In the genomic region with DNA sequence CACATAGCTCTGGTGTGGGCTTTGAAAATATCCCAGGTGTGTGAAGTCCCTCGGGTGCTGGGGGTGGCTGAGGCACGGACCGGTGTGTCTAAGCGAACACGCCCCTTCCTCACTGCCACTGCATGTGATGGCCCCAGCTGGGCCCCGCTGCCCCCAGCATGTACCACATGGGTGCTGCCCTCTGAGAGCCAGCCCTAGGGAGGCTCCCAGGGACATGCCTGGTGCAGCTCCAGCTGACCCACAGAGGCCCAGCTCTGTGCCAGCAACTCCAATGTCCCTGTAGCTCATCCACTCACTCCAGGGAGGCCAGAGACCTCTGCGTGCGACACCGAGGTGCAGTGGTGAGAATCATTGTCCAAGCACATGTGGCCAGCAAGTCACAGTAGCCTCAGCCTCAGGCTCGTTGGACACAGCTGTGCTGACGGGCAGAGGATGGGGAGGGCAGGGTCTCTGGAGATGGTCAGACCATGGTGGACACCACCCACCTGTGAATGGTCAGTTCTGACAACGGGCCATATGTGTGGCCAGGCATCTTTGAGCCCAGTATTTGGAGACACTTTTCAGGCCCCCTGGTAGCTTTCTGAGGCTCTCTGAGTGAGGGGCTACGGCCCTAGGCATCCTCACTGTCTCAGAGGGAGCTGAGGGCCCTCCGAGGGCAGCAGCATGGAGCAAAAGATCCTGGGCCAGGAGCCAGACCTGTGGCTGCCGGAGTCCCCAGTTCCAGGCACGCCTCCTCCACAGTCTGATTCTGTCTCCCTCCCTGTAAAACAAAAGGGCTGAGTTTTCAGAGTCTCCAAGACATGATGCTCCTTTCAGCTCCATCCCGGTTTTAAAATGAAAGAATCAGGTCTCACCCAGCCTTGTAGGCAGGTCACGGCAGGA, we compare ENCODE assay signal across 24 cellular contexts.
A peak's percentile ranks its signal among the peaks of the same experiment; 100 is the strongest.
DNase-seq lines count a peak whose midpoint lies in the region; ATAC-seq and TF ChIP-seq lines count a peak whose summit lies in the region.
"Had no signal": no experiment of that assay in that cellular context is flagged by ENCODE, and none has a peak within 500 bp of the region (broad histone marks: within the 10 kb centered on the region; RNA-seq: fewer than 3 reads in every experiment).

No MANE protein-coding gene starts in this region.

- no peaks in the 10 kb centered on the region for H4K20me1 ChIP-seq in osteoblast (ENCODE audit: insufficient read depth, low read length)

- H3K4me2 ChIP-seq in osteoblast (ENCODE audit: insufficient read depth, low read length), result no peak overlapping the region

- peaks cover 31% of the 10 kb centered on the region for H3K27me3 Mint-ChIP-seq in progenitor cell of endocrine pancreas
- H3K27me3 Mint-ChIP-seq: activated CD4-positive, alpha-beta T cell treated with anti-CD3 and anti-CD28 coated beads for 36 hours had no signal

- H3K27ac ChIP-seq in left ventricle myocardium inferior (replicated peaks), result no peak overlapping the region
- no peak overlapping the region for H3K27ac ChIP-seq in osteoblast (ENCODE audit: low read depth, low read length)
- H3K27ac ChIP-seq: body of pancreas, GM23248, prostate gland, skin epidermis, thyroid gland had no signal

- no peaks in the 10 kb centered on the region for H3K36me3 Mint-ChIP-seq in progenitor cell of endocrine pancreas (ENCODE audit: insufficient read depth)
- H3K36me3 Mint-ChIP-seq: mesothelial cell of epicardium; naive thymus-derived CD8-positive, alpha-beta T cell; stimulated activated memory B cell treated with anti-CD40 and anti-IgM and Interleukin-4, amounts not matched to agents 10 μg/mL and 1 μg/mL and 100 μg/mL, for 72 hours had no signal

- H3K4me3 ChIP-seq in left ventricle myocardium inferior, result no peak overlapping the region
- no peak overlapping the region for H3K4me3 ChIP-seq in osteoblast (ENCODE audit: insufficient read depth, low read length)
- H3K4me3 ChIP-seq: body of pancreas, GM23248, prostate gland, skin epidermis, thyroid gland had no signal

- H3K4me1 ChIP-seq in left ventricle myocardium inferior (no peaks in the 10 kb centered on the region), osteoblast (ENCODE audit: insufficient read depth, low read length) (no peaks in the 10 kb centered on the region)
- H3K4me1 ChIP-seq: body of pancreas, prostate gland, thyroid gland had no signal

- no peaks in the 10 kb centered on the region for H3K9me3 ChIP-seq in left ventricle myocardium inferior (replicated peaks)
- no peaks in the 10 kb centered on the region for H3K9me3 ChIP-seq in osteoblast (ENCODE audit: low read depth, low read length)
- H3K9me3 ChIP-seq: body of pancreas, prostate gland, thyroid gland had no signal

- intact Hi-C loops in left ventricle myocardium superior (cut with micrococcal nuclease) (no loop called here), left ventricle myocardium inferior (cut with micrococcal nuclease) (no loop called here)

- H3K9me3 Mint-ChIP-seq in progenitor cell of endocrine pancreas (ENCODE audit: low read depth), result peaks cover 6% of the 10 kb centered on the region
- H3K9me3 Mint-ChIP-seq: naive thymus-derived CD8-positive, alpha-beta T cell had no signal

- H3K4me1 Mint-ChIP-seq in progenitor cell of endocrine pancreas (ENCODE audit: low read depth), result peaks cover 5% of the 10 kb centered on the region
- H3K4me1 Mint-ChIP-seq: activated CD4-positive, alpha-beta T cell treated with anti-CD3 and anti-CD28 coated beads for 36 hours; activated naive CD8-positive, alpha-beta T cell treated with anti-CD3 and anti-CD28 coated beads, Interleukin-2, amount 50 U/mL, for 24 hours; mesothelial cell of epicardium; naive thymus-derived CD8-positive, alpha-beta T cell; stimulated activated memory B cell treated with anti-CD40 and anti-IgM and Interleukin-4, amounts not matched to agents 10 μg/mL and 1 μg/mL and 100 μg/mL, for 72 hours had no signal

- TF ChIP-seq CTCF in left ventricle myocardium inferior (IDR thresholded peaks at IDR 0.05; ENCODE audit: borderline replicate concordance), result no peak
- no peak for TF ChIP-seq CTCF in osteoblast (IDR thresholded peaks at IDR 0.05; ENCODE audit: extremely low read depth, low read depth, low read length)
- no peak for TF ChIP-seq CTCF in progenitor cell of endocrine pancreas (IDR thresholded peaks at IDR 0.05; ENCODE audit: unreplicated experiment)

- no peak overlapping the region for H3K4me3 Mint-ChIP-seq in progenitor cell of endocrine pancreas (ENCODE audit: low read depth)
- H3K4me3 Mint-ChIP-seq: activated CD4-positive, alpha-beta T cell treated with anti-CD3 and anti-CD28 coated beads for 36 hours; activated naive CD8-positive, alpha-beta T cell treated with anti-CD3 and anti-CD28 coated beads, Interleukin-2, amount 50 U/mL, for 24 hours; mesothelial cell of epicardium; naive thymus-derived CD8-positive, alpha-beta T cell; stimulated activated memory B cell treated with anti-CD40 and anti-IgM and Interleukin-4, amounts not matched to agents 10 μg/mL and 1 μg/mL and 100 μg/mL, for 72 hours had no signal

- no peak overlapping the region for H3K27ac Mint-ChIP-seq in progenitor cell of endocrine pancreas
- H3K27ac Mint-ChIP-seq: activated CD4-positive, alpha-beta T cell treated with anti-CD3 and anti-CD28 coated beads for 36 hours; activated naive CD8-positive, alpha-beta T cell treated with anti-CD3 and anti-CD28 coated beads, Interleukin-2, amount 50 U/mL, for 24 hours; mesothelial cell of epicardium; stimulated activated memory B cell treated with anti-CD40 and anti-IgM and Interleukin-4, amounts not matched to agents 10 μg/mL and 1 μg/mL and 100 μg/mL, for 72 hours had no signal

- H2AFZ ChIP-seq in osteoblast (ENCODE audit: low read length), result no peak overlapping the region
- H2AFZ ChIP-seq: GM23248 had no signal

- DNase-seq in left ventricle myocardium superior (peak; percentile 26), left ventricle myocardium inferior (no peak), ecto neural progenitor cell (ENCODE audit: low spot score) (peak; percentile 35), osteoblast (ENCODE audit: insufficient read length, low spot score, missing footprints) (peak; percentile 18), NCI-H226 (no peak), progenitor cell of endocrine pancreas (ENCODE audit: low spot score, unreplicated experiment) (no peak), amygdala (lab: John Stamatoyannopoulos, UW) (no peak)
- DNase-seq: activated CD4-positive, alpha-beta T cell treated with anti-CD3 and anti-CD28 coated beads for 36 hours; activated effector memory CD4-positive, alpha-beta T cell treated with Interleukin-2 at 50 U/mL for 16 hours; activated naive CD8-positive, alpha-beta T cell treated with anti-CD3 and anti-CD28 coated beads, Interleukin-2, amount 50 U/mL, for 24 hours; glutamatergic neuron; GM23248; Kasumi-1; left colon; naive thymus-derived CD8-positive, alpha-beta T cell; NCI-H187; NCI-H526 treated with DMSO at 0.1 percent for 48 hours; thyroid gland had no signal

- H3K36me3 ChIP-seq in left ventricle myocardium inferior (no peaks in the 10 kb centered on the region), osteoblast (ENCODE audit: insufficient read depth, low read length) (no peaks in the 10 kb centered on the region)
- H3K36me3 ChIP-seq: prostate gland, thyroid gland had no signal

- no peak for ATAC-seq in left ventricle myocardium superior
- no peak for ATAC-seq in HG03097 (IDR thresholded peaks at IDR 0.05; ENCODE audit: low FRiP score, unreplicated experiment)
- ATAC-seq: activated CD4-positive, alpha-beta T cell treated with anti-CD3 and anti-CD28 coated beads for 36 hours; activated naive CD8-positive, alpha-beta T cell treated with anti-CD3 and anti-CD28 coated beads, Interleukin-2, amount 50 U/mL, for 24 hours; body of pancreas; left colon; naive thymus-derived CD8-positive, alpha-beta T cell; stimulated activated memory B cell treated with anti-CD40 and anti-IgM and Interleukin-4, amounts not matched to agents 10 μg/mL and 1 μg/mL and 100 μg/mL, for 72 hours had no signal

- H3K27me3 ChIP-seq in left ventricle myocardium inferior (ENCODE audit: low read depth) (peaks cover 84% of the 10 kb centered on the region), osteoblast (ENCODE audit: insufficient read depth, low read length) (no peaks in the 10 kb centered on the region)
- H3K27me3 ChIP-seq: thyroid gland had no signal

- H3K79me2 ChIP-seq in osteoblast (ENCODE audit: insufficient read depth, low read length), result no peaks in the 10 kb centered on the region

Comparison
In these comparisons a context has a peak if more than half of its experiments do, and no peak if none do; other contexts are left out.
1. DNase-seq: peak in left ventricle myocardium superior (single experiment), ecto neural progenitor cell (single experiment) and osteoblast (single experiment); none in left ventricle myocardium inferior (single experiment), NCI-H226 (single experiment), progenitor cell of endocrine pancreas (single experiment) and amygdala (0 of 56).